Comparison of ENCODE assay signal across 12 cellular contexts in the genomic region with DNA sequence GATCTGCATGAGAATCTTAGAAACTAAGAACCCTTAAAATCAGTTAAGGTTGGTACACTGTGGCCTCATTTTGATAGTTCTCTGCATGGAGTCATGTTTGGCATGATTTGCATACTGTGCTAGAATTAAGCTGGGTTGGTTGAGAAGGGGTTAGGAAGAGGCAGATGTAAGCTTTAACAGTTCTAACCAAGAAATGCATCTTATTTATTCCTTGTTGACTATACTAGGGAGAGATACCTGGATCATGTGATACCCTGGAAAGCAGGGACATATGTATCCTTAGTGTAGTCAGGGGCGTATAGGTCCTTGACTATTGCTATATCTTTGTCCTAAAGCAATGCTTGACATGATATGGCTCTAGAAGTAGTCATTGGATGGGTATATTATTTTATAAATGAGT. TPM values are rescaled to one million over a fixed set of nuclear protein-coding genes. Genes with fewer than 3 reads are reported as not detected.
"Had no signal": no experiment of that assay in that cellular context is flagged by ENCODE, and none has a peak within 500 bp of the region (broad histone marks: within the 10 kb centered on the region; RNA-seq: fewer than 3 reads in every experiment).

No MANE protein-coding gene starts in this region.

- ATAC-seq: gastroesophageal sphincter, T-cell had no signal

- H3K27me3 Mint-ChIP-seq: activated CD4-positive, alpha-beta T cell treated with anti-CD3 and anti-CD28 coated beads, Interleukin-2, amount 10 ng/mL, durations not matched to agents 7 days and 5 days; T-cell had no signal

- H3K36me3 ChIP-seq: colonic mucosa had no signal

- H3K9me3 ChIP-seq: colonic mucosa, gastroesophageal sphincter, thyroid gland had no signal

- H3K27ac Mint-ChIP-seq: activated T-helper 1 cell treated with anti-CD3 and anti-CD28 coated beads, Interleukin-12 subunit alpha, Interleukin-12 subunit beta, Interleukin-2, Interleukin-4 antibody, amounts not matched to agents 30 ng/mL and 10 ng/mL and 1 ng/mL, durations not matched to agents 14 hours and 24 hours and 36 hours; T-cell had no signal

- H3K4me3 Mint-ChIP-seq: activated CD4-positive, alpha-beta T cell treated with anti-CD3 and anti-CD28 coated beads, Interleukin-2, amount 10 ng/mL, durations not matched to agents 7 days and 5 days; activated T-helper 1 cell treated with anti-CD3 and anti-CD28 coated beads, Interleukin-12 subunit alpha, Interleukin-12 subunit beta, Interleukin-2, Interleukin-4 antibody, amounts not matched to agents 30 ng/mL and 10 ng/mL and 1 ng/mL, durations not matched to agents 14 hours and 24 hours and 36 hours; T-cell had no signal

- H3K27me3 ChIP-seq: colonic mucosa, gastroesophageal sphincter, thyroid gland had no signal

- DNase-seq: activated CD4-positive, alpha-beta T cell treated with anti-CD3 and anti-CD28 coated beads, Interleukin-2, amount 10 ng/mL, durations not matched to agents 7 days and 5 days; activated naive CD4-positive, alpha-beta T cell treated with Interleukin-2 at 50 U/mL for 16 hours; caudate nucleus; colonic mucosa; effector CD8-positive, alpha-beta T cell; kidney glomerular epithelial cell; T-cell; thyroid gland had no signal

- H3K27ac ChIP-seq: colonic mucosa, gastroesophageal sphincter, thyroid gland, VCaP had no signal

- H3K4me3 ChIP-seq: colonic mucosa, gastroesophageal sphincter, thyroid gland had no signal

- H3K9me3 Mint-ChIP-seq: activated CD4-positive, alpha-beta T cell treated with anti-CD3 and anti-CD28 coated beads, Interleukin-2, amount 10 ng/mL, durations not matched to agents 7 days and 5 days; activated T-helper 1 cell treated with anti-CD3 and anti-CD28 coated beads, Interleukin-12 subunit alpha, Interleukin-12 subunit beta, Interleukin-2, Interleukin-4 antibody, amounts not matched to agents 30 ng/mL and 10 ng/mL and 1 ng/mL, durations not matched to agents 14 hours and 24 hours and 36 hours; T-cell had no signal

RNA-seq across cellular contexts. Expression of a gene that starts 49.4 kb away (rescaled TPM):
- total RNA-seq: activated CD4-positive, alpha-beta T cell treated with anti-CD3 and anti-CD28 coated beads, Interleukin-2, amount 10 ng/mL, durations not matched to agents 7 days and 5 days; activated T-helper 1 cell treated with anti-CD3 and anti-CD28 coated beads, Interleukin-12 subunit alpha, Interleukin-12 subunit beta, Interleukin-2, Interleukin-4 antibody, amounts not matched to agents 30 ng/mL and 10 ng/mL and 1 ng/mL, durations not matched to agents 14 hours and 24 hours and 36 hours; epithelial cell of proximal tubule; T-cell had no signal
